Comparison of ENCODE assay signal across 8 cellular contexts in the genomic region with DNA sequence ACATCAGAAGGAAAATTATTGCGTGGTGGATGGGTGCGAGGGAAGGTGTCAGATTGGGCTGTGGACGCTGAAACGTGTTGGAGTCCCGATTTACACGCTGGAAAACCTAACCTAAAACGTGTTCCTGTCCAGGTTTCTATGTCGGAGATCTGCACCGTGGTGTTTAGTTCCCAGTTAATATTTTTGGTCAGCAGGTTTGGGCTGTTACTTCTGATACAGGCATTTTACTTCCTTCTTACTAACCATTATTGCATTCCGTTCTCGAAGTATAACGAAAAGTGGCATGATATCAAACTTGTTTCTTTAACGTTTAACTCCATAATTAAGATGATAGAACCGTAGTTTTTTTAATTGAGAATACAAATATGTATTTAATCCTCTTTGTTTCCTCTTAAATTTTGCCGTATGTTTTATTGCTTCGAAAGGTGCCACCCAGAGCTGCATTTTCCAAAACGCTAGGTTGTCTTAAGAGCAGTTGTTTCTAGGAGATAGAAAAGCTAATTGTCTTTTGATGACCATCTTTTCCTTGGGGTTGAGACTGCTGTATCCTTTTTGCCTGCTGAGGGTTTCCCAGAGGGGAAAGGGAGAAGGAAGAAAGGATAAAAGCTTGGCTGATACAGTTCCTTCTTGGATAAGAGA. TPM values are rescaled to one million over a fixed set of nuclear protein-coding genes. Genes with fewer than 3 reads are reported as not detected.
DNase-seq lines count a peak whose midpoint lies in the region; ATAC-seq and TF ChIP-seq lines count a peak whose summit lies in the region.

No MANE protein-coding gene starts in this region.

- H3K27me3 ChIP-seq in spleen (replicated peaks in 1 of 7), result peaks cover 0 to 9% (median 0%) of the 10 kb centered on the region in 7 donors

- H3K27ac ChIP-seq in spleen, result peak overlapping the region in 5 of 8 donors; percentile 40 to 93 (median 76)

- no peaks in the 10 kb centered on the region for H3K9me3 ChIP-seq in spleen

- peaks cover 10% of the 10 kb centered on the region for H3K36me3 Mint-ChIP-seq in activated CD4-positive, alpha-beta memory T cell treated with anti-CD3 and anti-CD28 coated beads, Interleukin-2, amount 10 ng/mL, durations not matched to agents 7 days and 5 days (ENCODE audit: low read depth)

- CTCF ChIA-PET in activated CD4-positive, alpha-beta memory T cell treated with anti-CD3 and anti-CD28 coated beads, Interleukin-2, amount 10 ng/mL, durations not matched to agents 7 days and 5 days (lab: Charles Lee), result interaction anchor here (0.7 to 5.6 kb wide), 7 partner anchors 9 to 202 kb away, joined by 3 to 45 read pairs (median 4); partner anchors contain the start of gene PTTG1IP

- no peaks in the 10 kb centered on the region for H3K27me3 Mint-ChIP-seq in activated CD4-positive, alpha-beta memory T cell treated with anti-CD3 and anti-CD28 coated beads, Interleukin-2, amount 10 ng/mL, durations not matched to agents 7 days and 5 days

- no peaks in the 10 kb centered on the region for H3K9me3 Mint-ChIP-seq in activated CD4-positive, alpha-beta memory T cell treated with anti-CD3 and anti-CD28 coated beads, Interleukin-2, amount 10 ng/mL, durations not matched to agents 7 days and 5 days

- ATAC-seq in GM21360 (IDR thresholded peaks at IDR 0.05; ENCODE audit: unreplicated experiment), result no peak

- H3K4me3 Mint-ChIP-seq in activated CD4-positive, alpha-beta memory T cell treated with anti-CD3 and anti-CD28 coated beads, Interleukin-2, amount 10 ng/mL, durations not matched to agents 7 days and 5 days, result peak overlapping the region; percentile 85

- intact Hi-C loops in spleen (cut with DNase I; ENCODE audit: low total_unique reads), result loop anchor here (10.0 kb wide), 1 partner anchor 49 kb away; no protein-coding TSS in a partner anchor

- 31 to 41% (median 33%) methylated on average over 17 of the region's 17 CpGs for WGBS in spleen, 5 donors

- peak overlapping the region; percentile 60 for H3K27ac Mint-ChIP-seq in activated CD4-positive, alpha-beta memory T cell treated with anti-CD3 and anti-CD28 coated beads, Interleukin-2, amount 10 ng/mL, durations not matched to agents 7 days and 5 days

- peaks cover 35 to 72% (median 63%) of the 10 kb centered on the region in 6 donors for H3K4me1 ChIP-seq in spleen

- H3K4me1 Mint-ChIP-seq in activated CD4-positive, alpha-beta memory T cell treated with anti-CD3 and anti-CD28 coated beads, Interleukin-2, amount 10 ng/mL, durations not matched to agents 7 days and 5 days, result peaks cover 56% of the 10 kb centered on the region

- H3K4me3 ChIP-seq in iPS-11a (ENCODE audit: low read depth, low read length) (peak overlapping the region; percentile 70), spleen (peak overlapping the region; percentile 83 to 98 (median 86))

- POLR2A ChIA-PET in activated CD4-positive, alpha-beta memory T cell treated with anti-CD3 and anti-CD28 coated beads, Interleukin-2, amount 10 ng/mL, durations not matched to agents 7 days and 5 days (lab: Charles Lee), result interaction anchor here (1.0 to 1.3 kb wide), 4 partner anchors 9 to 275 kb away, joined by 3 to 5 read pairs (median 3); no protein-coding TSS in a partner anchor

- TF ChIP-seq CTCF in spleen (IDR thresholded peaks at IDR 0.05 in 8 of 11, conservative IDR thresholded peaks at IDR 0.05 in 3 of 11), result no peak

- DNase-seq in DMS53 (lab: John Stamatoyannopoulos, UW), result peak; percentile 35
- DNase-seq in DMS53 treated with DMSO at 0.1 percent for 48 hours (lab: John Stamatoyannopoulos, UW; ENCODE audit: unreplicated experiment), result no peak
- no peak for DNase-seq in activated CD4-positive, alpha-beta memory T cell treated with anti-CD3 and anti-CD28 coated beads, Interleukin-2, amount 10 ng/mL, durations not matched to agents 7 days and 5 days
- DNase-seq in spleen, result no peak
- no peak for DNase-seq in COR-L47 (lab: John Stamatoyannopoulos, UW)
- no peak for DNase-seq in SKM-1 (lab: John Stamatoyannopoulos, UW; ENCODE audit: unreplicated experiment)

- no peaks in the 10 kb centered on the region for H3K36me3 ChIP-seq in spleen

- TF ChIP-seq POLR2A in spleen (IDR thresholded peaks at IDR 0.05), result no peak

RNA-seq across cellular contexts. Expression of gene ADARB1, which starts 1.3 kb away (rescaled TPM):
- total RNA-seq in activated CD4-positive, alpha-beta memory T cell treated with anti-CD3 and anti-CD28 coated beads, Interleukin-2, amount 10 ng/mL, durations not matched to agents 7 days and 5 days, result 10 to 100 TPM; 59.1 to 59.6 TPM
- 10 to 100 TPM; 26.0 to 50.8 (median 34.7) TPM for total RNA-seq in spleen
- 10 to 100 TPM in 2 of 3 donors, 1 to 10 TPM in 1; 9.1 to 16.9 (median 13.9) TPM for polyA plus RNA-seq in spleen
